In genomic region chr19:43390938-43391935, GRCh38 we compare ENCODE assay signal across 19 cellular contexts. TPM values are rescaled to one million over a fixed set of nuclear protein-coding genes. Genes with fewer than 3 reads are reported as not detected.
DNase-seq lines count a peak whose midpoint lies in the region; ATAC-seq and TF ChIP-seq lines count a peak whose summit lies in the region.
"Not testable (repeated sequence)": the region's sequence is repeated elsewhere in the genome, so short reads cannot be mapped to it uniquely, and the experiment has no call there.
"Had no signal": no experiment of that assay in that cellular context is flagged by ENCODE, and none has a peak within 500 bp of the region (broad histone marks: within the 10 kb centered on the region; RNA-seq: fewer than 3 reads in every experiment).

No MANE protein-coding gene starts in this region.

- H4K20me1 ChIP-seq in BLaER1 treated with 17β-estradiol and CSF1 and Interleukin-3, amounts not matched to agents 10 nM and 100 nM; PC-3 (ENCODE audit: low read length): not testable (repeated sequence)

- CTCF ChIA-PET in PC-3 (lab: Charles Lee) = not testable (repeated sequence)

- BruUV-seq in PC-3 (replicated peaks; lab: Mats Ljungman, UMichigan) = not testable (repeated sequence)

- intact Hi-C loops in PC-3 (cut with micrococcal nuclease) = not testable (repeated sequence)

- H3K9me3 ChIP-seq in BLaER1 treated with 17β-estradiol and CSF1 and Interleukin-3, amounts not matched to agents 10 nM and 100 nM (replicated peaks in 1 of 11); PC-3 (ENCODE audit: low read length): not testable (repeated sequence)

- not testable (repeated sequence) for H3K9ac ChIP-seq in BLaER1 treated with 17β-estradiol and CSF1 and Interleukin-3, amounts not matched to agents 10 nM and 100 nM; PC-3 (ENCODE audit: low read length)

- H2AFZ ChIP-seq in PC-3 (ENCODE audit: low read length) = not testable (repeated sequence)

- not testable (repeated sequence) for H3K27me3 ChIP-seq in BLaER1 treated with 17β-estradiol and CSF1 and Interleukin-3, amounts not matched to agents 10 nM and 100 nM; PC-3 (ENCODE audit: low read length)

- TF ChIP-seq CTCF in PC-3 (conservative IDR thresholded peaks at IDR 0.05; ENCODE audit: low read depth, low read length) = not testable (repeated sequence)

- peak overlapping the region in 1 of 11 experiments; percentile 17; a peak in 1 of 22 replicates for H3K27ac ChIP-seq in BLaER1 treated with 17β-estradiol and CSF1 and Interleukin-3, amounts not matched to agents 10 nM and 100 nM
- not testable (repeated sequence) for H3K27ac ChIP-seq in PC-3 (ENCODE audit: low read length)

- not testable (repeated sequence) for H3K79me2 ChIP-seq in PC-3 (ENCODE audit: low read length)

- H3K9me2 ChIP-seq in PC-3 (replicated peaks; ENCODE audit: low read length) = not testable (repeated sequence)

- not testable (repeated sequence) for H3F3A ChIP-seq in PC-3 (ENCODE audit: low read length, unreplicated experiment)

- H3K4me1 ChIP-seq in BLaER1 treated with 17β-estradiol and CSF1 and Interleukin-3, amounts not matched to agents 10 nM and 100 nM = peaks cover 0 to 29% (median 19%) of the 10 kb centered on the region in 10 experiments; a peak in 14 of 20 replicates
- H3K4me1 ChIP-seq in PC-3 (ENCODE audit: insufficient read depth, low read length) = not testable (repeated sequence)

- peak overlapping the region in 6 of 11 experiments; percentile 6 to 40 (median 23); a peak in 4 of 22 replicates for H3K4me2 ChIP-seq in BLaER1 treated with 17β-estradiol and CSF1 and Interleukin-3, amounts not matched to agents 10 nM and 100 nM
- H3K4me2 ChIP-seq in PC-3 (ENCODE audit: low read length) = not testable (repeated sequence)

- H3K36me3 ChIP-seq in BLaER1 treated with 17β-estradiol and CSF1 and Interleukin-3, amounts not matched to agents 10 nM and 100 nM; PC-3 (ENCODE audit: low read depth, low read length): not testable (repeated sequence)

- DNase-seq in Daoy (ENCODE audit: low read depth) = peak; percentile 79
- peak; percentile 95 for DNase-seq in NCI-H1105 treated with DMSO at 0.1 percent for 48 hours (lab: John Stamatoyannopoulos, UW)
- peak; percentile 92 for DNase-seq in NCI-H2081 treated with DMSO at 0.1 percent for 48 hours (lab: John Stamatoyannopoulos, UW)
- DNase-seq in NCI-H345 treated with DMSO at 0.1 percent for 48 hours (lab: John Stamatoyannopoulos, UW; ENCODE audit: unreplicated experiment) = peak; percentile 65
- DNase-seq in PC-3 = peak; percentile 62
- peak; percentile 86 for DNase-seq in astrocyte of the hippocampus (ENCODE audit: low read depth, low spot score)
- peak; percentile 7 for DNase-seq in islet precursor cell

- ATAC-seq in PC-3 = not testable (repeated sequence)

- H3K4me3 ChIP-seq in BLaER1 treated with 17β-estradiol and CSF1 and Interleukin-3, amounts not matched to agents 10 nM and 100 nM; PC-3 (ENCODE audit: low read length): not testable (repeated sequence)

- POLR2A ChIA-PET in PC-3 (lab: Charles Lee; ENCODE audit: unreplicated experiment) = not testable (repeated sequence)

RNA-seq across cellular contexts. Expression of gene TEX101, which starts 23.5 kb away (rescaled TPM):
- not detected in 2 replicates for total RNA-seq in Daoy (2014; rRNA removed; shearing (Covaris generic))
- not detected in 2 replicates for total RNA-seq in PC-3 (2014; rRNA removed)
- total RNA-seq: CD4-positive, alpha-beta memory T cell; epithelial cell of proximal tubule; glomerular endothelial cell; HT-29; left lobe of liver; mucosa of gallbladder; natural killer cell treated with Interleukin-12 subunit alpha and Interleukin-12 subunit beta and Interleukin-15 and Interleukin-18, amount 100 ng/mL, for 72 hours; omental fat pad; pulmonary artery endothelial cell; T-helper 1 cell treated with Interleukin-12 subunit alpha and Interleukin-12 subunit beta and Interleukin-4 antibody, amounts not matched to agents 30 ng/mL and 1 ng/mL, for 36 hours; tibial nerve had no signal

RNA-seq across cellular contexts. Expression of gene CD177, which starts 37.8 kb away (rescaled TPM):
- total RNA-seq in Daoy (2014; rRNA removed; shearing (Covaris generic)) = not detected in 2 replicates
- total RNA-seq in PC-3 (2014; rRNA removed) = 0.23 and 0.55 TPM in 2 replicates
- total RNA-seq: CD4-positive, alpha-beta memory T cell; HT-29; mucosa of gallbladder; natural killer cell treated with Interleukin-12 subunit alpha and Interleukin-12 subunit beta and Interleukin-15 and Interleukin-18, amount 100 ng/mL, for 72 hours; pulmonary artery endothelial cell; T-helper 1 cell treated with Interleukin-12 subunit alpha and Interleukin-12 subunit beta and Interleukin-4 antibody, amounts not matched to agents 30 ng/mL and 1 ng/mL, for 36 hours had no signal

Comparison
In these comparisons a context has a peak if more than half of its experiments do, and no peak if none do; other contexts are left out.
1. DNase-seq: peak in every context shown above with its lines; median percentile 95 in NCI-H1105 treated with DMSO at 0.1 percent for 48 hours; 92 in NCI-H2081 treated with DMSO at 0.1 percent for 48 hours; 86 in astrocyte of the hippocampus; 79 in Daoy; 65 in NCI-H345 treated with DMSO at 0.1 percent for 48 hours; 62 in PC-3; 7 in islet precursor cell.